In genomic region chr4:17968721-17969120, GRCh38 we compare ENCODE assay signal across 31 cellular contexts.
"Had no signal": no experiment of that assay in that cellular context is flagged by ENCODE, and none has a peak within 500 bp of the region (broad histone marks: within the 10 kb centered on the region; RNA-seq: fewer than 3 reads in every experiment).

No MANE protein-coding gene starts in this region.

- H3K36me3 ChIP-seq: adrenal gland, esophagus squamous epithelium, gastrocnemius medialis, heart right ventricle had no signal

- H3K27me3 ChIP-seq: adrenal gland, body of pancreas, dorsolateral prefrontal cortex, esophagus squamous epithelium, gastrocnemius medialis, heart right ventricle had no signal

- H3K9me3 ChIP-seq: adrenal gland, body of pancreas, esophagus squamous epithelium, gastrocnemius medialis, heart right ventricle had no signal

- H3K4me1 ChIP-seq: adrenal gland, body of pancreas, heart right ventricle had no signal

- ATAC-seq: activated CD4-positive, alpha-beta T cell treated with anti-CD3 and anti-CD28 coated beads for 36 hours; activated CD8-positive, alpha-beta memory T cell treated with anti-CD3 and anti-CD28 coated beads, Interleukin-2, amount 10 ng/mL, durations not matched to agents 7 days and 5 days; activated CD8-positive, alpha-beta T cell treated with anti-CD3 and anti-CD28 coated beads, Interleukin-2, amount 10 ng/mL, durations not matched to agents 7 days and 5 days; activated naive CD8-positive, alpha-beta T cell treated with anti-CD3 and anti-CD28 coated beads, Interleukin-2, amount 50 U/mL, for 24 hours; body of pancreas; gastrocnemius medialis; heart right ventricle had no signal

- H3K9me3 Mint-ChIP-seq: activated CD4-positive, alpha-beta memory T cell treated with anti-CD3 and anti-CD28 coated beads for 36 hours; activated CD4-positive, alpha-beta T cell treated with anti-CD3 and anti-CD28 coated beads, Interleukin-2, amount 10 ng/mL, durations not matched to agents 24 days and 14 days; activated naive CD4-positive, alpha-beta T cell treated with anti-CD3 and anti-CD28 coated beads for 36 hours; activated naive CD4-positive, alpha-beta T cell treated with anti-CD3 and anti-CD28 coated beads, Interleukin-2, amount 50 U/mL, for 24 hours; activated naive CD8-positive, alpha-beta T cell treated with anti-CD3 and anti-CD28 coated beads for 36 hours; activated naive CD8-positive, alpha-beta T cell treated with anti-CD3 and anti-CD28 coated beads, Interleukin-2, amount 50 U/mL, for 24 hours; activated T-helper 1 cell treated with anti-CD3 and anti-CD28 coated beads, Interleukin-12 subunit alpha, Interleukin-12 subunit beta, Interleukin-2, Interleukin-4 antibody, amounts not matched to agents 30 ng/mL and 10 ng/mL and 1 ng/mL, durations not matched to agents 14 hours and 24 hours and 36 hours; activated T-helper 2 cell treated with anti-CD3 and anti-CD28 coated beads, Interferon-gamma antibody, Interleukin-2, Interleukin-4, amounts not matched to agents 10 μg/mL and 5 μg/mL and 100 μg/mL, durations not matched to agents 14 hours and 24 hours and 36 hours; central memory CD8-positive, alpha-beta T cell; dendritic cell treated with granulocyte-macrophage colony-stimulating factor and Interleukin-4, amounts not matched to agents 40 ng/mL and 50 ng/mL, for 4 days; endodermal cell had no signal

- H3K27ac ChIP-seq: adrenal gland, body of pancreas, coronary artery, dorsolateral prefrontal cortex, esophagus squamous epithelium, gastrocnemius medialis, heart right ventricle had no signal

- DNase-seq: activated CD4-positive, alpha-beta memory T cell treated with anti-CD3 and anti-CD28 coated beads for 36 hours; activated CD4-positive, alpha-beta T cell treated with anti-CD3 and anti-CD28 coated beads for 36 hours; activated CD4-positive, alpha-beta T cell treated with anti-CD3 and anti-CD28 coated beads, Interleukin-2, amount 10 ng/mL, durations not matched to agents 24 days and 14 days; activated CD4-positive, CD25-positive, alpha-beta regulatory T cell; activated CD4-positive, CD25-positive, alpha-beta regulatory T cell treated with anti-CD3 and anti-CD28 coated beads, Interleukin-2, amount 50 U/mL, for 72 hours; activated CD8-positive, alpha-beta memory T cell treated with anti-CD3 and anti-CD28 coated beads, Interleukin-2, amount 10 ng/mL, durations not matched to agents 7 days and 5 days; activated CD8-positive, alpha-beta memory T cell treated with anti-CD3 and anti-CD28 coated beads, Interleukin-2, amount 50 U/mL, for 4 hours; activated CD8-positive, alpha-beta T cell treated with anti-CD3 and anti-CD28 coated beads, Interleukin-2, amount 10 ng/mL, durations not matched to agents 7 days and 5 days; activated effector memory CD4-positive, alpha-beta T cell treated with anti-CD3 and anti-CD28 coated beads, Interleukin-2, amount 50 U/mL, for 16 hours; activated naive CD4-positive, alpha-beta T cell treated with anti-CD3 and anti-CD28 coated beads for 36 hours; activated naive CD8-positive, alpha-beta T cell treated with anti-CD3 and anti-CD28 coated beads for 36 hours; activated naive CD8-positive, alpha-beta T cell treated with anti-CD3 and anti-CD28 coated beads, Interleukin-2, amount 50 U/mL, for 24 hours; activated T-cell treated with anti-CD3 and anti-CD28 coated beads, Interleukin-2, amount 50 U/mL, for 1 hour; activated T-cell treated with anti-CD3 and anti-CD28 coated beads, Interleukin-2, amount 50 U/mL, for 48 hours; adrenal gland; amygdala; aorta; body of pancreas; dorsolateral prefrontal cortex; effector memory CD4-positive, alpha-beta T cell; endodermal cell; esophagus squamous epithelium; gastrocnemius medialis; heart right ventricle; T-helper 2 cell had no signal

- H3K4me3 Mint-ChIP-seq: activated CD4-positive, alpha-beta memory T cell treated with anti-CD3 and anti-CD28 coated beads for 36 hours; activated CD4-positive, alpha-beta T cell treated with anti-CD3 and anti-CD28 coated beads for 36 hours; activated CD4-positive, alpha-beta T cell treated with anti-CD3 and anti-CD28 coated beads, Interleukin-2, amount 10 ng/mL, durations not matched to agents 24 days and 14 days; activated CD8-positive, alpha-beta memory T cell treated with anti-CD3 and anti-CD28 coated beads, Interleukin-2, amount 10 ng/mL, durations not matched to agents 7 days and 5 days; activated CD8-positive, alpha-beta T cell treated with anti-CD3 and anti-CD28 coated beads, Interleukin-2, amount 10 ng/mL, durations not matched to agents 7 days and 5 days; activated naive CD4-positive, alpha-beta T cell treated with anti-CD3 and anti-CD28 coated beads for 36 hours; activated naive CD4-positive, alpha-beta T cell treated with anti-CD3 and anti-CD28 coated beads, Interleukin-2, amount 50 U/mL, for 24 hours; activated naive CD8-positive, alpha-beta T cell treated with anti-CD3 and anti-CD28 coated beads for 36 hours; activated naive CD8-positive, alpha-beta T cell treated with anti-CD3 and anti-CD28 coated beads, Interleukin-2, amount 50 U/mL, for 24 hours; activated T-helper 1 cell treated with anti-CD3 and anti-CD28 coated beads, Interleukin-12 subunit alpha, Interleukin-12 subunit beta, Interleukin-2, Interleukin-4 antibody, amounts not matched to agents 30 ng/mL and 10 ng/mL and 1 ng/mL, durations not matched to agents 14 hours and 24 hours and 36 hours; central memory CD8-positive, alpha-beta T cell; dendritic cell treated with granulocyte-macrophage colony-stimulating factor and Interleukin-4, amounts not matched to agents 40 ng/mL and 50 ng/mL, for 4 days; endodermal cell had no signal

- H3K4me1 Mint-ChIP-seq: activated CD4-positive, alpha-beta T cell treated with anti-CD3 and anti-CD28 coated beads, Interleukin-2, amount 10 ng/mL, durations not matched to agents 24 days and 14 days; activated CD8-positive, alpha-beta memory T cell treated with anti-CD3 and anti-CD28 coated beads, Interleukin-2, amount 10 ng/mL, durations not matched to agents 7 days and 5 days; activated naive CD4-positive, alpha-beta T cell treated with anti-CD3 and anti-CD28 coated beads, Interleukin-2, amount 50 U/mL, for 24 hours; activated naive CD8-positive, alpha-beta T cell treated with anti-CD3 and anti-CD28 coated beads, Interleukin-2, amount 50 U/mL, for 24 hours; central memory CD8-positive, alpha-beta T cell; endodermal cell had no signal

- H3K27me3 Mint-ChIP-seq: activated CD4-positive, alpha-beta memory T cell treated with anti-CD3 and anti-CD28 coated beads for 36 hours; activated CD4-positive, alpha-beta T cell treated with anti-CD3 and anti-CD28 coated beads for 36 hours; activated CD4-positive, alpha-beta T cell treated with anti-CD3 and anti-CD28 coated beads, Interleukin-2, amount 10 ng/mL, durations not matched to agents 24 days and 14 days; activated CD8-positive, alpha-beta memory T cell treated with anti-CD3 and anti-CD28 coated beads, Interleukin-2, amount 10 ng/mL, durations not matched to agents 7 days and 5 days; activated naive CD4-positive, alpha-beta T cell treated with anti-CD3 and anti-CD28 coated beads, Interleukin-2, amount 50 U/mL, for 24 hours; activated naive CD8-positive, alpha-beta T cell treated with anti-CD3 and anti-CD28 coated beads for 36 hours; activated naive CD8-positive, alpha-beta T cell treated with anti-CD3 and anti-CD28 coated beads, Interleukin-2, amount 50 U/mL, for 24 hours; central memory CD8-positive, alpha-beta T cell; dendritic cell treated with granulocyte-macrophage colony-stimulating factor and Interleukin-4, amounts not matched to agents 40 ng/mL and 50 ng/mL, for 4 days had no signal

- H3K4me3 ChIP-seq: adrenal gland, body of pancreas, coronary artery, dorsolateral prefrontal cortex, esophagus squamous epithelium, gastrocnemius medialis, heart right ventricle had no signal

- H3K27ac Mint-ChIP-seq: activated CD4-positive, alpha-beta memory T cell treated with anti-CD3 and anti-CD28 coated beads for 36 hours; activated CD4-positive, alpha-beta T cell treated with anti-CD3 and anti-CD28 coated beads for 36 hours; activated CD4-positive, alpha-beta T cell treated with anti-CD3 and anti-CD28 coated beads, Interleukin-2, amount 10 ng/mL, durations not matched to agents 24 days and 14 days; activated CD8-positive, alpha-beta memory T cell treated with anti-CD3 and anti-CD28 coated beads, Interleukin-2, amount 10 ng/mL, durations not matched to agents 7 days and 5 days; activated CD8-positive, alpha-beta T cell treated with anti-CD3 and anti-CD28 coated beads, Interleukin-2, amount 10 ng/mL, durations not matched to agents 7 days and 5 days; activated naive CD4-positive, alpha-beta T cell treated with anti-CD3 and anti-CD28 coated beads for 36 hours; activated naive CD4-positive, alpha-beta T cell treated with anti-CD3 and anti-CD28 coated beads, Interleukin-2, amount 50 U/mL, for 24 hours; activated naive CD8-positive, alpha-beta T cell treated with anti-CD3 and anti-CD28 coated beads for 36 hours; activated naive CD8-positive, alpha-beta T cell treated with anti-CD3 and anti-CD28 coated beads, Interleukin-2, amount 50 U/mL, for 24 hours; activated T-helper 1 cell treated with anti-CD3 and anti-CD28 coated beads, Interleukin-12 subunit alpha, Interleukin-12 subunit beta, Interleukin-2, Interleukin-4 antibody, amounts not matched to agents 30 ng/mL and 10 ng/mL and 1 ng/mL, durations not matched to agents 14 hours and 24 hours and 36 hours; activated T-helper 2 cell treated with anti-CD3 and anti-CD28 coated beads, Interferon-gamma antibody, Interleukin-2, Interleukin-4, amounts not matched to agents 10 μg/mL and 5 μg/mL and 100 μg/mL, durations not matched to agents 14 hours and 24 hours and 36 hours; dendritic cell treated with granulocyte-macrophage colony-stimulating factor and Interleukin-4, amounts not matched to agents 40 ng/mL and 50 ng/mL, for 4 days; endodermal cell had no signal
